Comparison of ENCODE assay signal across 17 cellular contexts in the genomic region with DNA sequence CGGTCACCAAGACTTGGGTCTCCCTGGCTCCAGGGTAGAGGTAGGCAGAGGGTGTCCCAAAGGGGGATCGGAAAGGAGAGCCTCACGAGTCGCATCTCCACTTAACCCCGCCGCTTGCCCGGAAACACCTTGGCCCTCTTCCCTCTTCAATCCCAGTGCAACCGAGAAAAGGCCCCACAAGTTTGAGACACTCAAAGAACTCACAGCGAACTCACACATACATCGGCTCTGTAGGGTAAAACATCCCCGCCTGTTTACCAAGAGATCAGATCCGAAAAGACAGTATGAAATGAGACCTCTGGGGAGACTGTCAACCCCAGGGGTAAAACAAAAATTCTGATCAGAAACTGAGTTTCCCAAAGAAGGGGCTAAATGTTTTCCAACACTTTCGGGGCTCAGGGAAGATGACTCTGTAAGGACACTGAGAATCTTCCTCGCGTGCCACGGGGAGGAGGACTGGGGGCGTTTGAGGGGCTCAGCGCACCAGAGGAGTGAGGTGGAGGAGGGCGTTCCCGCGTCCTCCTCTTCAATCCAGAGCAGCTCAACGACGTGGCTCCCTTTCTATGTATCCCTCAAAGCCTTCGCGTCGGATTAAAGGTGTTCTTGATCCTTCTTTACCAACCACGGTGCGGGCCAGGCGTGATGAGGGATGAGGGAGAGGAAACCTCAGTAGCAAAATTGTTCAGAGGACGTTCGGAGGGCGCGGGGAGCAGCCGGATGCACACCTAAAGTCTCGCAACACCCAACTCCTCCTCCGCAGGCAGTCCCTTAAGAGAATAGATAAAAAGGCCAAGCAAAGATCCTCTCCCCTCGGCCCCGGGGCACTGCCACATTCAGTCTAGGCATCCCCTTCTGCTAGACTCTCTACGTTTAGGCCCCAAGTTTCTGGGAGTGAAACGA. TPM values are rescaled to one million over a fixed set of nuclear protein-coding genes. Genes with fewer than 3 reads are reported as not detected.
A peak's percentile ranks its signal among the peaks of the same experiment; 100 is the strongest.
DNase-seq lines count a peak whose midpoint lies in the region; ATAC-seq, FAIRE-seq and TF ChIP-seq lines count a peak whose summit lies in the region.
"Had no signal": no experiment of that assay in that cellular context is flagged by ENCODE, and none has a peak within 500 bp of the region (broad histone marks: within the 10 kb centered on the region; RNA-seq: fewer than 3 reads in every experiment).

No MANE protein-coding gene starts in this region.

- no peaks in the 10 kb centered on the region for H3K36me3 Mint-ChIP-seq in activated T-cell treated with anti-CD3 and anti-CD28 coated beads, Interleukin-2, amount 50 U/mL, for 72 hours (ENCODE audit: insufficient read depth in 2 of 2)

- H3K9me3 Mint-ChIP-seq in activated T-cell treated with anti-CD3 and anti-CD28 coated beads, Interleukin-2, amount 50 U/mL, for 72 hours, result no peaks in the 10 kb centered on the region
- H3K9me3 Mint-ChIP-seq: T-helper 1 cell treated with Interleukin-12 subunit alpha and Interleukin-12 subunit beta and Interleukin-4 antibody, amounts not matched to agents 30 μg/mL and 1 μg/mL, for 36 hours had no signal

- H3K36me3 ChIP-seq in testis (ENCODE audit: low read depth, missing control alignments) (no peaks in the 10 kb centered on the region), upper lobe of right lung (no peaks in the 10 kb centered on the region)
- H3K36me3 ChIP-seq: gastroesophageal sphincter, right lobe of liver, transverse colon had no signal

- no peak for TF ChIP-seq POLR2A in testis (IDR thresholded peaks at IDR 0.05)

- no peak for FAIRE-seq in D721Med (lab: Jason Lieb, UNC)
- FAIRE-seq: A204.1, K562 had no signal

- no peak for ATAC-seq in activated T-cell treated with anti-CD3 and anti-CD28 coated beads, Interleukin-2, amount 50 U/mL, for 72 hours (replicated peaks in 1 of 2)
- ATAC-seq in left colon (no peak), upper lobe of right lung (no peak)
- ATAC-seq: gastroesophageal sphincter, K562, right lobe of liver had no signal

- peaks cover 18% of the 10 kb centered on the region for H3K4me1 ChIP-seq in testis
- no peaks in the 10 kb centered on the region for H3K4me1 ChIP-seq in upper lobe of right lung
- H3K4me1 ChIP-seq: right lobe of liver had no signal

- 31 to 44% methylated on average over 25 to 40 of the region's 40 CpGs for WGBS in testis, 2 donors

- H3K9me3 ChIP-seq in testis (no peaks in the 10 kb centered on the region), upper lobe of right lung (no peaks in the 10 kb centered on the region)
- H3K9me3 ChIP-seq: gastroesophageal sphincter, right lobe of liver, transverse colon had no signal

- H3K4me3 ChIP-seq in testis, result peak overlapping the region; percentile 34 to 81
- H3K4me3 ChIP-seq in upper lobe of right lung, result no peak overlapping the region
- H3K4me3 ChIP-seq: K562, lung, right lobe of liver had no signal

- H3K27ac ChIP-seq in testis (peak overlapping the region in 1 of 2 donors; percentile 28), upper lobe of right lung (no peak overlapping the region)
- H3K27ac ChIP-seq: right lobe of liver had no signal

- intact Hi-C loops in testis (cut with DNase I; ENCODE audit: low total_unique reads) (loop anchor here (10.0 kb wide), 1 partner anchor 561 kb away; no protein-coding TSS in a partner anchor), left colon (cut with DNase I, micrococcal nuclease) (loop anchor here in 1 of 2 donors (10.0 kb wide), 2 partner anchors 241 to 761 kb away; no protein-coding TSS in a partner anchor), upper lobe of right lung (cut with DNase I) (no loop called here)

- H3K27me3 Mint-ChIP-seq in activated T-cell treated with anti-CD3 and anti-CD28 coated beads, Interleukin-2, amount 50 U/mL, for 72 hours (ENCODE audit: low read depth), result peaks cover 75% of the 10 kb centered on the region

- H3K27me3 ChIP-seq in testis (no peaks in the 10 kb centered on the region), upper lobe of right lung (peaks cover 62% of the 10 kb centered on the region)
- H3K27me3 ChIP-seq: right lobe of liver had no signal

- H3K4me1 Mint-ChIP-seq in activated T-cell treated with anti-CD3 and anti-CD28 coated beads, Interleukin-2, amount 50 U/mL, for 72 hours (ENCODE audit: low read depth), result peaks cover 15% of the 10 kb centered on the region

- no peak for DNase-seq in activated T-cell treated with anti-CD3 and anti-CD28 coated beads, Interleukin-2, amount 50 U/mL, for 72 hours
- DNase-seq in activated T-cell treated with anti-CD3 and anti-CD28 coated beads for 4 hours, result no peak
- DNase-seq in ecto neural progenitor cell (ENCODE audit: low spot score), result peak; percentile 49
- peak; percentile 32 for DNase-seq in left kidney (ENCODE audit: low read depth, low spot score)
- no peak for DNase-seq in testis
- DNase-seq in left colon, result no peak
- no peak for DNase-seq in upper lobe of right lung
- no peak for DNase-seq in D721Med (ENCODE audit: insufficient read length, low spot score)
- DNase-seq: activated CD4-positive, alpha-beta T cell treated with anti-CD3 and anti-CD28 coated beads, Interleukin-2, amount 50 U/mL, for 1 hour; NCI-H2029; right lobe of liver; transverse colon had no signal

- H3K27ac Mint-ChIP-seq in activated T-cell treated with anti-CD3 and anti-CD28 coated beads, Interleukin-2, amount 50 U/mL, for 72 hours, result no peak overlapping the region
- H3K27ac Mint-ChIP-seq: T-helper 1 cell treated with Interleukin-12 subunit alpha and Interleukin-12 subunit beta and Interleukin-4 antibody, amounts not matched to agents 30 μg/mL and 1 μg/mL, for 36 hours had no signal

- TF ChIP-seq CTCF in testis (IDR thresholded peaks at IDR 0.05), result no peak
- no peak for TF ChIP-seq CTCF in upper lobe of right lung (IDR thresholded peaks at IDR 0.05)
- TF ChIP-seq CTCF in D721Med (IDR thresholded peaks at IDR 0.05; ENCODE audit: insufficient read depth, missing control alignments), result no peak

- peak overlapping the region; percentile 12 to 57 for H3K4me3 Mint-ChIP-seq in activated T-cell treated with anti-CD3 and anti-CD28 coated beads, Interleukin-2, amount 50 U/mL, for 72 hours
- H3K4me3 Mint-ChIP-seq: T-helper 1 cell treated with Interleukin-12 subunit alpha and Interleukin-12 subunit beta and Interleukin-4 antibody, amounts not matched to agents 30 μg/mL and 1 μg/mL, for 36 hours had no signal

RNA-seq across cellular contexts. Expression of a gene that starts 3.7 kb away (rescaled TPM):
- total RNA-seq in activated T-cell treated with anti-CD3 and anti-CD28 coated beads, Interleukin-2, amount 50 U/mL, for 72 hours, result 1 to 10 TPM in 1 of 2 donors, under 1 TPM in 1; 0.51 to 1.8 TPM
- 10 to 100 TPM; 11.1 to 12.4 TPM for total RNA-seq in testis
- polyA plus RNA-seq in testis (ENCODE audit: insufficient read depth, low read depth, low replicate concordance), result 3.4 TPM
- total RNA-seq in left colon, result 1 to 10 TPM; 3.2 to 4.0 TPM
- total RNA-seq in upper lobe of right lung, result 24.5 TPM
- polyA plus RNA-seq: K562 had no signal

Comparison
In these comparisons a context has a peak if more than half of its experiments do, and no peak if none do; other contexts are left out.
1. DNase-seq: peak in ecto neural progenitor cell (single experiment) and left kidney (single experiment); none in activated T-cell treated with anti-CD3 and anti-CD28 coated beads, Interleukin-2, amount 50 U/mL, for 72 hours (0 of 2), activated T-cell treated with anti-CD3 and anti-CD28 coated beads for 4 hours (single experiment), testis (single experiment), left colon (0 of 2), upper lobe of right lung (single experiment) and D721Med (single experiment).